Comparison of ENCODE assay signal across 1 cellular context in the genomic region with DNA sequence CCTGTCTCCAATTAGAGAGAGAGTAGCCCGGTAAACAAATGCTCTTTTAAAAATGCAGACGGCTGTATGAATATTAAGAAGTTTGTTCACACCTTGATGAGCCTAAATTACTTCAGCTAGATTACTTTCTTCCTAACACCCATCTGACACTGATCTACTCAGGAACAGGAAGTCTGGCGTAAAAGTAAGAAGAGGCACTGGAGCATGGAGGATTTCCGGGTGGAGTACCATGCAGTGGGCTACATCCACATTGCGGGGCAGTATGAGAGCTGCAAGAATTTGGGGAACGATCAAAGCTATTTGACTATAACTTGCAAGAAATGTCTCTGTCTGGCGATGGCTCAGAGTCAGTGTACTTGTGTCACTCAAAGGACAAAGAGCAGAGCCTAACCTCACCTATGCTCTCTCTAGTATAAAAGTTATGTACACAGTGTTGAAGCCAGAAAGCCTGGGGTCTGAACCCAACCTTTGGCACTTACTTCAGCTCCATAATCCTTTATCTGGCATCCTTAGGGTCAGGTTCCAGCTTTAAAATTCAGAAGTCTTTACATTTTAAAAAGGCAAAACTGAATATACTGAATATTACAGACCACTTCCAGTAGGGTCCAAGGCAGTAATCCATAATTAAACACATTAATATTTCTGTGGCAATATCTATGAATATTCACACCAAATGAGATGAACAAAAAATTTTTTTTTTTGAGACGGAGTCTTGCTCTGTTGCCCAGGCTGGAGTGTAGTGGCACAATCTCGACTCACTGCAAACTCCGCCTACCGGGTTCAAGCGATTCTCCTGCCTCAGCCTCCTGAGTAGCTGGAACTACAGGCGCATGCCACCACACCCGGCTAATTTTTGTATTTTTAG.
TF ChIP-seq lines count a peak whose summit lies in the region.

No MANE protein-coding gene starts in this region.

TF ChIP-seq in HepG2, 621 proteins besides CTCF, POLR2A, EP300 and RAD21 (continued from another document and continues in another):
- TF ChIP-seq, protein P1, sequence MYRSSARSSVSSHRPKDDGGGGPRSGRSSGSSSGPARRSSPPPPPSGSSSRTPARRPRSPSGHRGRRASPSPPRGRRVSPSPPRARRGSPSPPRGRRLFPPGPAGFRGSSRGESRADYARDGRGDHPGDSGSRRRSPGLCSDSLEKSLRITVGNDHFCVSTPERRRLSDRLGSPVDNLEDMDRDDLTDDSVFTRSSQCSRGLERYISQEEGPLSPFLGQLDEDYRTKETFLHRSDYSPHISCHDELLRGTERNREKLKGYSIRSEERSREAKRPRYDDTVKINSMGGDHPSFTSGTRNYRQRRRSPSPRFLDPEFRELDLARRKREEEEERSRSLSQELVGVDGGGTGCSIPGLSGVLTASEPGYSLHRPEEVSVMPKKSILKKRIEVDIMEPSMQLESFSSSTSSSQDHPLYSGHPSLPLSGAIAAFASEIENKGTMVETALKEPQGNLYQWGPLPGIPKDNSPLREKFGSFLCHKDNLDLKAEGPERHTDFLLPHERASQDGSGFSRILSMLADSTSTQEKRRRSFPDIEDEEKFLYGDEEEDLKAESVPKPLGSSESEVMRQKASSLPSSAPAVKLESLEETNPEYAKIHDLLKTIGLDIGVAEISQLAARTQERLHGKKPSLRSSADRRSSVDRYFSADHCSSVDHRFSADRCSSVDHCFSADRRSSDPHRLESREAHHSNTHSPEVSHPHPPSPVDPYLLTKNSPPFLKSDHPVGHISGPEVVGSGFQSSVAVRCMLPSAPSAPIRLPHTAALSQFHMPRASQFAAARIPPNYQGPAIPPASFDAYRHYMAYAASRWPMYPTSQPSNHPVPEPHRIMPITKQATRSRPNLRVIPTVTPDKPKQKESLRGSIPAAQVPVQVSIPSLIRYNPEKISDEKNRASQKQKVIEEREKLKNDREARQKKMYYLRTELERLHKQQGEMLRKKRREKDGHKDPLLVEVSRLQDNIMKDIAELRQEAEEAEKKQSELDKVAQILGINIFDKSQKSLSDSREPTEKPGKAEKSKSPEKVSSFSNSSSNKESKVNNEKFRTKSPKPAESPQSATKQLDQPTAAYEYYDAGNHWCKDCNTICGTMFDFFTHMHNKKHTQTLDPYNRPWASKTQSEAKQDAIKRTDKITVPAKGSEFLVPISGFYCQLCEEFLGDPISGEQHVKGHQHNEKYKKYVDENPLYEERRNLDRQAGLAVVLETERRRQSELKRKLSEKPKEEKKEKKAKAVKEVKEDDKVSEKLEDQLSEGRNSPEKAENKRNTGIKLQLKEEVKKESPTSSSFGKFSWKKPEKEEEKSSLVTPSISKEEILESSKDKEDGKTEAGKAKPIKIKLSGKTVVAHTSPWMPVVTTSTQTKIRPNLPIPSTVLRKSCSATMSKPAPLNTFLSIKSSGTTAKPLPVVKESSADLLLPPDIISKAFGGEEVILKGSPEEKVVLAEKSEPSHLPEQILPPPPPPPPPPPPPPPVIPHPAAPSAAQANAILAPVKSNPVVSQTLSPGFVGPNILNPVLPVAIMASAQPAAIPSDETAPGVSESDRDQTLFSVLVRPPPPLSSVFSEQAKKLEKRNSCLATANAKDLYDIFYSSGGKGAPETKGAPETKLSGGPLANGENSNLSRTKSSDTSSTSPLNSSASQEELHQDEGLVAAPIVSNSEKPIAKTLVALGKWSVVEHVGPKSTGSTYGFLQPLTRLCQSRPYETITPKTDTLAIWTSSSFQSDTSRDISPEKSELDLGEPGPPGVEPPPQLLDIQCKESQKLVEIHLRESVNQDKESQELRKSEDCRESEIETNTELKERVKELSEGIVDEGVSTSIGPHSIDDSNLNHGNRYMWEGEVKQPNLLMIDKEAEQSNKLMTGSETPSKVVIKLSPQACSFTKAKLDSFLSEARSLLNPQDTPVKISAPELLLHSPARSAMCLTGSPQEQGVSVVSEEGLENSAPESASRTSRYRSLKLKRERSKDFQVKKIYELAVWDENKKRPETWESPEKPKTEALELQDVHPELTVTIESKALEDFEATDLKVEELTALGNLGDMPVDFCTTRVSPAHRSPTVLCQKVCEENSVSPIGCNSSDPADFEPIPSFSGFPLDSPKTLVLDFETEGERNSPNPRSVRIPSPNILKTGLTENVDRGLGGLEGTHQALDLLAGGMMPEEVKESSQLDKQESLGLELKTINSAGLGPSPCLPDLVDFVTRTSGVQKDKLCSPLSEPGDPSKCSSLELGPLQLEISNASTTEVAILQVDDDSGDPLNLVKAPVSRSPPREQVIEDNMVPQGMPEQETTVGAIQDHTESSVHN (CRISPR knock-in tag; IDR thresholded peaks at IDR 0.05): no peak
- TF ChIP-seq SP140L (CRISPR knock-in tag; IDR thresholded peaks at IDR 0.05; ENCODE audit: borderline replicate concordance) (no peak), MAFK (conservative IDR thresholded peaks at IDR 0.05 in 1 of 2, IDR thresholded peaks at IDR 0.05 in 1 of 2; ENCODE audit: low read length in 2 of 2) (no peak), ZMYM4 (CRISPR knock-in tag; IDR thresholded peaks at IDR 0.05) (no peak), POLR2G (IDR thresholded peaks at IDR 0.05; ENCODE audit: low read depth, low read length) (no peak), MAF1 (CRISPR knock-in tag; IDR thresholded peaks at IDR 0.05; ENCODE audit: borderline replicate concordance) (no peak), ZSCAN31 (CRISPR knock-in tag; IDR thresholded peaks at IDR 0.05; ENCODE audit: low read depth) (no peak), ZSCAN9 (CRISPR knock-in tag; IDR thresholded peaks at IDR 0.05; ENCODE audit: borderline replicate concordance) (no peak), SAP130 (CRISPR knock-in tag; IDR thresholded peaks at IDR 0.05; ENCODE audit: low read depth) (peak; percentile 42; the same call in 1 of the 2 replicates), CREB1 (IDR thresholded peaks at IDR 0.05) (no peak), CREB1 (CRISPR knock-in tag; IDR thresholded peaks at IDR 0.05) (no peak), SMARCC2 (IDR thresholded peaks at IDR 0.05) (no peak), REL (CRISPR knock-in tag; conservative IDR thresholded peaks at IDR 0.05) (no peak), HDAC6 (IDR thresholded peaks at IDR 0.05; ENCODE audit: low read depth, low read length) (no peak), MZF1 (CRISPR knock-in tag; IDR thresholded peaks at IDR 0.05; ENCODE audit: borderline replicate concordance) (no peak), RORA (CRISPR knock-in tag; IDR thresholded peaks at IDR 0.05) (no peak), ELF3 (CRISPR knock-in tag; IDR thresholded peaks at IDR 0.05) (no peak), SIX1 (CRISPR knock-in tag; IDR thresholded peaks at IDR 0.05; ENCODE audit: borderline replicate concordance) (no peak), ATAD3A (CRISPR knock-in tag; IDR thresholded peaks at IDR 0.05) (no peak), ZNF317 (CRISPR knock-in tag; IDR thresholded peaks at IDR 0.05) (peak; percentile 33; the same call in 1 of the 2 replicates), ZNF564 (CRISPR knock-in tag; IDR thresholded peaks at IDR 0.05) (no peak), NR2F2 (IDR thresholded peaks at IDR 0.05; ENCODE audit: borderline replicate concordance, low read depth) (peak; percentile 64), TRIM24 (CRISPR knock-in tag; IDR thresholded peaks at IDR 0.05) (no peak), GTF3A (CRISPR knock-in tag; conservative IDR thresholded peaks at IDR 0.05) (no peak), EEA1 (CRISPR knock-in tag; IDR thresholded peaks at IDR 0.05; ENCODE audit: borderline replicate concordance) (no peak), TBP (CRISPR knock-in tag; IDR thresholded peaks at IDR 0.05) (no peak), MTF2 (CRISPR knock-in tag; IDR thresholded peaks at IDR 0.05; ENCODE audit: borderline replicate concordance) (no peak), ESRRA (CRISPR knock-in tag; IDR thresholded peaks at IDR 0.05; ENCODE audit: low read depth) (no peak), NFKBIZ (CRISPR knock-in tag; IDR thresholded peaks at IDR 0.05) (no peak), HHEX (CRISPR knock-in tag; IDR thresholded peaks at IDR 0.05) (no peak), ZNF768 (CRISPR knock-in tag; IDR thresholded peaks at IDR 0.05) (no peak), SOX6 (IDR thresholded peaks at IDR 0.05) (no peak), SOX6 (CRISPR knock-in tag; IDR thresholded peaks at IDR 0.05) (0 out of 2 replicates have a peak, but pooled peaks have one; percentile 24), ZNF720 (CRISPR knock-in tag; IDR thresholded peaks at IDR 0.05) (no peak), TGIF2 (CRISPR knock-in tag; IDR thresholded peaks at IDR 0.05) (no peak)
- TF ChIP-seq, protein P2, sequence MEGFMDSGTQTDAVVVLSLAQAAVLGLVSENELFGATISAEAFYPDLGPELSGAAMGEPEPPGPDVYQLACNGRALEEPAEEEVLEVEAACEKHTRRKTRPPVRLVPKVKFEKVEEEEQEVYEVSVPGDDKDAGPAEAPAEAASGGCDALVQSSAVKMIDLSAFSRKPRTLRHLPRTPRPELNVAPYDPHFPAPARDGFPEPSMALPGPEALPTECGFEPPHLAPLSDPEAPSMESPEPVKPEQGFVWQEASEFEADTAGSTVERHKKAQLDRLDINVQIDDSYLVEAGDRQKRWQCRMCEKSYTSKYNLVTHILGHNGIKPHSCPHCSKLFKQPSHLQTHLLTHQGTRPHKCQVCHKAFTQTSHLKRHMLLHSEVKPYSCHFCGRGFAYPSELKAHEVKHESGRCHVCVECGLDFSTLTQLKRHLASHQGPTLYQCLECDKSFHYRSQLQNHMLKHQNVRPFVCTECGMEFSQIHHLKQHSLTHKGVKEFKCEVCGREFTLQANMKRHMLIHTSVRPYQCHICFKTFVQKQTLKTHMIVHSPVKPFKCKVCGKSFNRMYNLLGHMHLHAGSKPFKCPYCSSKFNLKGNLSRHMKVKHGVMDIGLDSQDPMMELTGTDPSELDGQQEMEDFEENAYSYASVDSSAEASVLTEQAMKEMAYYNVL (CRISPR knock-in tag; IDR thresholded peaks at IDR 0.05; ENCODE audit: borderline replicate concordance): no peak
- TF ChIP-seq, protein P3, sequence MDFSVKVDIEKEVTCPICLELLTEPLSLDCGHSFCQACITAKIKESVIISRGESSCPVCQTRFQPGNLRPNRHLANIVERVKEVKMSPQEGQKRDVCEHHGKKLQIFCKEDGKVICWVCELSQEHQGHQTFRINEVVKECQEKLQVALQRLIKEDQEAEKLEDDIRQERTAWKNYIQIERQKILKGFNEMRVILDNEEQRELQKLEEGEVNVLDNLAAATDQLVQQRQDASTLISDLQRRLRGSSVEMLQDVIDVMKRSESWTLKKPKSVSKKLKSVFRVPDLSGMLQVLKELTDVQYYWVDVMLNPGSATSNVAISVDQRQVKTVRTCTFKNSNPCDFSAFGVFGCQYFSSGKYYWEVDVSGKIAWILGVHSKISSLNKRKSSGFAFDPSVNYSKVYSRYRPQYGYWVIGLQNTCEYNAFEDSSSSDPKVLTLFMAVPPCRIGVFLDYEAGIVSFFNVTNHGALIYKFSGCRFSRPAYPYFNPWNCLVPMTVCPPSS (IDR thresholded peaks at IDR 0.05): no peak
- TF ChIP-seq, protein P4, sequence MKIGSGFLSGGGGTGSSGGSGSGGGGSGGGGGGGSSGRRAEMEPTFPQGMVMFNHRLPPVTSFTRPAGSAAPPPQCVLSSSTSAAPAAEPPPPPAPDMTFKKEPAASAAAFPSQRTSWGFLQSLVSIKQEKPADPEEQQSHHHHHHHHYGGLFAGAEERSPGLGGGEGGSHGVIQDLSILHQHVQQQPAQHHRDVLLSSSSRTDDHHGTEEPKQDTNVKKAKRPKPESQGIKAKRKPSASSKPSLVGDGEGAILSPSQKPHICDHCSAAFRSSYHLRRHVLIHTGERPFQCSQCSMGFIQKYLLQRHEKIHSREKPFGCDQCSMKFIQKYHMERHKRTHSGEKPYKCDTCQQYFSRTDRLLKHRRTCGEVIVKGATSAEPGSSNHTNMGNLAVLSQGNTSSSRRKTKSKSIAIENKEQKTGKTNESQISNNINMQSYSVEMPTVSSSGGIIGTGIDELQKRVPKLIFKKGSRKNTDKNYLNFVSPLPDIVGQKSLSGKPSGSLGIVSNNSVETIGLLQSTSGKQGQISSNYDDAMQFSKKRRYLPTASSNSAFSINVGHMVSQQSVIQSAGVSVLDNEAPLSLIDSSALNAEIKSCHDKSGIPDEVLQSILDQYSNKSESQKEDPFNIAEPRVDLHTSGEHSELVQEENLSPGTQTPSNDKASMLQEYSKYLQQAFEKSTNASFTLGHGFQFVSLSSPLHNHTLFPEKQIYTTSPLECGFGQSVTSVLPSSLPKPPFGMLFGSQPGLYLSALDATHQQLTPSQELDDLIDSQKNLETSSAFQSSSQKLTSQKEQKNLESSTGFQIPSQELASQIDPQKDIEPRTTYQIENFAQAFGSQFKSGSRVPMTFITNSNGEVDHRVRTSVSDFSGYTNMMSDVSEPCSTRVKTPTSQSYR (CRISPR knock-in tag; IDR thresholded peaks at IDR 0.05; ENCODE audit: borderline replicate concordance): no peak
- TF ChIP-seq, protein P5, sequence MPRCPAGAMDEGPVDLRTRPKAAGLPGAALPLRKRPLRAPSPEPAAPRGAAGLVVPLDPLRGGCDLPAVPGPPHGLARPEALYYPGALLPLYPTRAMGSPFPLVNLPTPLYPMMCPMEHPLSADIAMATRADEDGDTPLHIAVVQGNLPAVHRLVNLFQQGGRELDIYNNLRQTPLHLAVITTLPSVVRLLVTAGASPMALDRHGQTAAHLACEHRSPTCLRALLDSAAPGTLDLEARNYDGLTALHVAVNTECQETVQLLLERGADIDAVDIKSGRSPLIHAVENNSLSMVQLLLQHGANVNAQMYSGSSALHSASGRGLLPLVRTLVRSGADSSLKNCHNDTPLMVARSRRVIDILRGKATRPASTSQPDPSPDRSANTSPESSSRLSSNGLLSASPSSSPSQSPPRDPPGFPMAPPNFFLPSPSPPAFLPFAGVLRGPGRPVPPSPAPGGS (CRISPR knock-in tag; IDR thresholded peaks at IDR 0.05): no peak
- TF ChIP-seq, protein P6, sequence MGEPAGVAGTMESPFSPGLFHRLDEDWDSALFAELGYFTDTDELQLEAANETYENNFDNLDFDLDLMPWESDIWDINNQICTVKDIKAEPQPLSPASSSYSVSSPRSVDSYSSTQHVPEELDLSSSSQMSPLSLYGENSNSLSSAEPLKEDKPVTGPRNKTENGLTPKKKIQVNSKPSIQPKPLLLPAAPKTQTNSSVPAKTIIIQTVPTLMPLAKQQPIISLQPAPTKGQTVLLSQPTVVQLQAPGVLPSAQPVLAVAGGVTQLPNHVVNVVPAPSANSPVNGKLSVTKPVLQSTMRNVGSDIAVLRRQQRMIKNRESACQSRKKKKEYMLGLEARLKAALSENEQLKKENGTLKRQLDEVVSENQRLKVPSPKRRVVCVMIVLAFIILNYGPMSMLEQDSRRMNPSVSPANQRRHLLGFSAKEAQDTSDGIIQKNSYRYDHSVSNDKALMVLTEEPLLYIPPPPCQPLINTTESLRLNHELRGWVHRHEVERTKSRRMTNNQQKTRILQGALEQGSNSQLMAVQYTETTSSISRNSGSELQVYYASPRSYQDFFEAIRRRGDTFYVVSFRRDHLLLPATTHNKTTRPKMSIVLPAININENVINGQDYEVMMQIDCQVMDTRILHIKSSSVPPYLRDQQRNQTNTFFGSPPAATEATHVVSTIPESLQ (CRISPR knock-in tag; conservative IDR thresholded peaks at IDR 0.05): no peak
- TF ChIP-seq, protein P7, sequence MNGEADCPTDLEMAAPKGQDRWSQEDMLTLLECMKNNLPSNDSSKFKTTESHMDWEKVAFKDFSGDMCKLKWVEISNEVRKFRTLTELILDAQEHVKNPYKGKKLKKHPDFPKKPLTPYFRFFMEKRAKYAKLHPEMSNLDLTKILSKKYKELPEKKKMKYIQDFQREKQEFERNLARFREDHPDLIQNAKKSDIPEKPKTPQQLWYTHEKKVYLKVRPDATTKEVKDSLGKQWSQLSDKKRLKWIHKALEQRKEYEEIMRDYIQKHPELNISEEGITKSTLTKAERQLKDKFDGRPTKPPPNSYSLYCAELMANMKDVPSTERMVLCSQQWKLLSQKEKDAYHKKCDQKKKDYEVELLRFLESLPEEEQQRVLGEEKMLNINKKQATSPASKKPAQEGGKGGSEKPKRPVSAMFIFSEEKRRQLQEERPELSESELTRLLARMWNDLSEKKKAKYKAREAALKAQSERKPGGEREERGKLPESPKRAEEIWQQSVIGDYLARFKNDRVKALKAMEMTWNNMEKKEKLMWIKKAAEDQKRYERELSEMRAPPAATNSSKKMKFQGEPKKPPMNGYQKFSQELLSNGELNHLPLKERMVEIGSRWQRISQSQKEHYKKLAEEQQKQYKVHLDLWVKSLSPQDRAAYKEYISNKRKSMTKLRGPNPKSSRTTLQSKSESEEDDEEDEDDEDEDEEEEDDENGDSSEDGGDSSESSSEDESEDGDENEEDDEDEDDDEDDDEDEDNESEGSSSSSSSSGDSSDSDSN (CRISPR knock-in tag; IDR thresholded peaks at IDR 0.05): no peak
